3 cellular contexts compared by ENCODE assay signal in genomic region chr10:102960158-102960557, GRCh38.
TF ChIP-seq lines count a peak whose summit lies in the region.

No MANE protein-coding gene starts in this region.

TF ChIP-seq in HEK293, 187 proteins besides CTCF, POLR2A, EP300 and RAD21:
- TF ChIP-seq, protein P1, sequence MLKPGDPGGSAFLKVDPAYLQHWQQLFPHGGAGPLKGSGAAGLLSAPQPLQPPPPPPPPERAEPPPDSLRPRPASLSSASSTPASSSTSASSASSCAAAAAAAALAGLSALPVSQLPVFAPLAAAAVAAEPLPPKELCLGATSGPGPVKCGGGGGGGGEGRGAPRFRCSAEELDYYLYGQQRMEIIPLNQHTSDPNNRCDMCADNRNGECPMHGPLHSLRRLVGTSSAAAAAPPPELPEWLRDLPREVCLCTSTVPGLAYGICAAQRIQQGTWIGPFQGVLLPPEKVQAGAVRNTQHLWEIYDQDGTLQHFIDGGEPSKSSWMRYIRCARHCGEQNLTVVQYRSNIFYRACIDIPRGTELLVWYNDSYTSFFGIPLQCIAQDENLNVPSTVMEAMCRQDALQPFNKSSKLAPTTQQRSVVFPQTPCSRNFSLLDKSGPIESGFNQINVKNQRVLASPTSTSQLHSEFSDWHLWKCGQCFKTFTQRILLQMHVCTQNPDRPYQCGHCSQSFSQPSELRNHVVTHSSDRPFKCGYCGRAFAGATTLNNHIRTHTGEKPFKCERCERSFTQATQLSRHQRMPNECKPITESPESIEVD (tag by site-specific recombination; IDR thresholded peaks at IDR 0.05): peak; percentile 44; the same call in 1 of the 2 replicates
- TF ChIP-seq ZNF274 (IDR thresholded peaks at IDR 0.05; ENCODE audit: low read length): no peak
- no peak for TF ChIP-seq ZNF274 (tag by site-specific recombination; IDR thresholded peaks at IDR 0.05; ENCODE audit: borderline replicate concordance)

TF ChIP-seq in IMR-90, 13 proteins besides CTCF, POLR2A, EP300 and RAD21:
- TF ChIP-seq MAZ (IDR thresholded peaks at IDR 0.05; ENCODE audit: borderline replicate concordance, low read depth, low read length) (no peak), CEBPB (IDR thresholded peaks at IDR 0.05; ENCODE audit: low read depth, low read length) (peak; percentile 63)

TF ChIP-seq in endothelial cell of umbilical vein, 7 proteins besides CTCF, POLR2A, EP300 and RAD21:
- TF ChIP-seq MYC (IDR thresholded peaks at IDR 0.05; ENCODE audit: low read depth, low read length) (no peak), POLR2AphosphoS5 (IDR thresholded peaks at IDR 0.05; ENCODE audit: insufficient read depth, low read depth, low read length) (no peak), EZH2 (IDR thresholded peaks at IDR 0.05; ENCODE audit: borderline replicate concordance, low read depth, low read length, severe bottlenecking) (no peak), FOS (IDR thresholded peaks at IDR 0.05; ENCODE audit: borderline replicate concordance, insufficient read depth, low read length) (no peak), GATA2 (IDR thresholded peaks at IDR 0.05; ENCODE audit: insufficient read depth, insufficient read length, low read depth, low read length) (no peak)
- TF ChIP-seq, protein P2, sequence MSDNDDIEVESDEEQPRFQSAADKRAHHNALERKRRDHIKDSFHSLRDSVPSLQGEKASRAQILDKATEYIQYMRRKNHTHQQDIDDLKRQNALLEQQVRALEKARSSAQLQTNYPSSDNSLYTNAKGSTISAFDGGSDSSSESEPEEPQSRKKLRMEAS (IDR thresholded peaks at IDR 0.05; ENCODE audit: insufficient read depth, insufficient read length): no peak
TF ChIP-seq in endothelial cell of umbilical vein: peak in this region for 0.
